In genomic region chr17:68701046-68701445, GRCh38 we compare ENCODE assay signal across 16 cellular contexts.
A peak's percentile ranks its signal among the peaks of the same experiment; 100 is the strongest.
DNase-seq lines count a peak whose midpoint lies in the region; ATAC-seq and TF ChIP-seq lines count a peak whose summit lies in the region.
"Had no signal": no experiment of that assay in that cellular context is flagged by ENCODE, and none has a peak within 500 bp of the region (broad histone marks: within the 10 kb centered on the region; RNA-seq: fewer than 3 reads in every experiment).

No MANE protein-coding gene starts in this region.

- dilution Hi-C loops in IMR-90 (cut with HindIII; ENCODE audit: low sequenced_read_pairs, unreplicated experiment) = no loop called here

- H3K4me3 Mint-ChIP-seq in endodermal cell = no peak overlapping the region
- H3K4me3 Mint-ChIP-seq: CD4-positive, alpha-beta memory T cell; H9 had no signal

- H3K9me3 ChIP-seq in IMR-90 (ENCODE audit: control insufficient read depth, insufficient read depth, low read length) (no peaks in the 10 kb centered on the region), endodermal cell (ENCODE audit: control insufficient read depth, low read length) (peaks cover 18% of the 10 kb centered on the region), mesenchymal stem cell (ENCODE audit: control insufficient read depth, low read length) (no peaks in the 10 kb centered on the region), stomach (no peaks in the 10 kb centered on the region)
- H3K9me3 ChIP-seq: BLaER1, Peyer's patch had no signal

- no TSS peak for BruUV-seq in IMR-90 (replicated peaks; lab: Mats Ljungman, UMichigan)

- no peak overlapping the region for H3K18ac ChIP-seq in IMR-90 (ENCODE audit: low read depth, low read length)
- H3K18ac ChIP-seq in mesenchymal stem cell (ENCODE audit: low read depth in 1 of 2, low read length in 2 of 2) = no peak overlapping the region

- no peak for TF ChIP-seq RAD21 in IMR-90 (IDR thresholded peaks at IDR 0.05; ENCODE audit: low read length)

- no peaks in the 10 kb centered on the region for H3K9me1 ChIP-seq in IMR-90 (ENCODE audit: insufficient read depth, low read length)

- H2BK120ac ChIP-seq in IMR-90 (ENCODE audit: low read depth, low read length) (no peak overlapping the region), mesenchymal stem cell (ENCODE audit: low read depth, low read length) (no peak overlapping the region)

- H2BK20ac ChIP-seq in IMR-90 (ENCODE audit: low read depth, low read length) = no peak overlapping the region

- TF ChIP-seq CTCF in IMR-90 (conservative IDR thresholded peaks at IDR 0.05; ENCODE audit: low read depth, low read length) (no peak), endodermal cell (conservative IDR thresholded peaks at IDR 0.05) (no peak), stomach (IDR thresholded peaks at IDR 0.05) (no peak)

- peak overlapping the region; percentile 15 for H3K27ac Mint-ChIP-seq in endodermal cell
- H3K27ac Mint-ChIP-seq: CD4-positive, alpha-beta memory T cell; H9 had no signal

- ATAC-seq in IMR-90 (ENCODE audit: low read depth) = no peak
- ATAC-seq in GM21717 (IDR thresholded peaks at IDR 0.05; ENCODE audit: unreplicated experiment) = no peak
- ATAC-seq: Right ventricle myocardium inferior had no signal

- no peaks in the 10 kb centered on the region for H3K79me1 ChIP-seq in IMR-90 (ENCODE audit: low read depth in 1 of 2, low read length in 2 of 2)
- H3K79me1 ChIP-seq in mesenchymal stem cell (replicated peaks; ENCODE audit: low read length, poor library complexity, severe bottlenecking) = no peaks in the 10 kb centered on the region

- H3K14ac ChIP-seq in IMR-90 (replicated peaks; ENCODE audit: low read depth, low read length) = no peak overlapping the region
- H3K14ac ChIP-seq in mesenchymal stem cell (ENCODE audit: low read length in 2 of 2) = no peak overlapping the region

- H2AK9ac ChIP-seq in IMR-90 (replicated peaks; ENCODE audit: low read depth, low read length, poor library complexity) = no peak overlapping the region

- H3K27ac ChIP-seq in IMR-90 (ENCODE audit: insufficient read depth, low read length) = no peak overlapping the region
- H3K27ac ChIP-seq in endodermal cell (ENCODE audit: low read depth, low read length) = no peak overlapping the region
- no peak overlapping the region for H3K27ac ChIP-seq in mesenchymal stem cell (ENCODE audit: low read length, poor library complexity, severe bottlenecking)
- H3K27ac ChIP-seq in stomach = peak overlapping the region in 3 of 5 donors; percentile 4 to 41 (median 7)
- H3K27ac ChIP-seq: BLaER1 had no signal

- H3K4ac ChIP-seq in IMR-90 (ENCODE audit: low read depth, low read length) (no peak overlapping the region), mesenchymal stem cell (ENCODE audit: low read depth in 1 of 2, low read length in 2 of 2) (no peak overlapping the region)

- no peak for TF ChIP-seq POLR2A in IMR-90 (IDR thresholded peaks at IDR 0.05; ENCODE audit: low read depth, low read length)
- TF ChIP-seq POLR2A in stomach (IDR thresholded peaks at IDR 0.05) = no peak

- H3K56ac ChIP-seq in IMR-90 (ENCODE audit: extremely low read depth, insufficient read depth, low read length) = no peak overlapping the region

- no peak overlapping the region for H2AK5ac ChIP-seq in IMR-90 (ENCODE audit: low read depth, low read length)
- no peak overlapping the region for H2AK5ac ChIP-seq in mesenchymal stem cell (ENCODE audit: low read length, severe bottlenecking)

- H3K4me3 ChIP-seq in IMR-90 (ENCODE audit: insufficient read depth, low read depth, low read length) (no peak overlapping the region), endodermal cell (ENCODE audit: low read length) (no peak overlapping the region), mesenchymal stem cell (ENCODE audit: insufficient read depth in 1 of 2, low read depth in 1 of 2, low read length in 2 of 2) (no peak overlapping the region), stomach (no peak overlapping the region)
- H3K4me3 ChIP-seq: BLaER1, Peyer's patch had no signal

- no peaks in the 10 kb centered on the region for H3K9me3 Mint-ChIP-seq in endodermal cell

- peak overlapping the region in 1 of 2 experiments; percentile 49 for H2BK12ac ChIP-seq in mesenchymal stem cell (ENCODE audit: low read length in 2 of 2)

- POLR2A ChIA-PET in IMR-90 (lab: Charles Lee; ENCODE audit: unreplicated experiment) = no interaction called here

- DNase-seq in IMR-90 (peak; percentile 23), endodermal cell (peak; percentile 52), mesenchymal stem cell (no peak), stomach (no peak), GM19238 (ENCODE audit: insufficient read length, low spot score) (no peak)
- no peak for DNase-seq in activated CD4-positive, CD25-positive, alpha-beta regulatory T cell (lab: John Stamatoyannopoulos, UW)
- DNase-seq: CD4-positive, alpha-beta memory T cell; DMS53; EL; H9; NCI-H1436; NCI-H1930; Peyer's patch had no signal

- H3K4me1 ChIP-seq in IMR-90 (ENCODE audit: control insufficient read depth, insufficient read depth, low read length) (peaks cover 9% of the 10 kb centered on the region; the same call in 1 of the 2 replicates), endodermal cell (ENCODE audit: control insufficient read depth, insufficient read depth, low read length) (peaks cover 13% of the 10 kb centered on the region), mesenchymal stem cell (ENCODE audit: control insufficient read depth, insufficient read depth, low read depth, low read length) (no peaks in the 10 kb centered on the region), stomach (peaks cover 0 to 25% (median 9%) of the 10 kb centered on the region in 4 donors)
- H3K4me1 ChIP-seq: BLaER1 had no signal

- H4K91ac ChIP-seq in IMR-90 (ENCODE audit: insufficient read depth, low read depth, low read length) = no peak overlapping the region
- H4K91ac ChIP-seq in mesenchymal stem cell (ENCODE audit: low read length) = no peak overlapping the region

- in situ Hi-C loops in IMR-90 (cut with MboI; ENCODE audit: low sequenced_read_pairs) = no loop called here

- no peaks in the 10 kb centered on the region for H4K20me1 ChIP-seq in IMR-90 (ENCODE audit: insufficient read depth, low read length)
- H4K20me1 ChIP-seq: BLaER1 had no signal

- peaks cover 42% of the 10 kb centered on the region for H3K4me1 Mint-ChIP-seq in endodermal cell
- H3K4me1 Mint-ChIP-seq: CD4-positive, alpha-beta memory T cell; H9 had no signal

- H3K4me2 ChIP-seq in IMR-90 (ENCODE audit: low read depth, low read length) (no peak overlapping the region), mesenchymal stem cell (ENCODE audit: low read length, poor library complexity, severe bottlenecking) (no peak overlapping the region)
- H3K4me2 ChIP-seq: BLaER1 had no signal

- no peak overlapping the region for H2BK15ac ChIP-seq in IMR-90 (ENCODE audit: low read depth, low read length)
- no peak overlapping the region for H2BK15ac ChIP-seq in mesenchymal stem cell (ENCODE audit: low read depth, poor library complexity, severe bottlenecking)

- H3K27me3 Mint-ChIP-seq in endodermal cell (ENCODE audit: insufficient read depth) = no peaks in the 10 kb centered on the region

- TF ChIP-seq EP300 in stomach (IDR thresholded peaks at IDR 0.05) = no peak

- H2AFZ ChIP-seq in IMR-90 (replicated peaks; ENCODE audit: low read length, poor library complexity) (no peak overlapping the region), mesenchymal stem cell (ENCODE audit: low read depth, low read length) (no peak overlapping the region)

- CTCF ChIA-PET in IMR-90 (lab: Yijun Ruan, JAX) = no interaction called here

- intact Hi-C loops in IMR-90 (cut with micrococcal nuclease) = no loop called here
- intact Hi-C loops in stomach (cut with DNase I; ENCODE audit: low total_unique reads) = no loop called here

- no peak overlapping the region for H3K23ac ChIP-seq in IMR-90 (ENCODE audit: low read depth, low read length)
- H3K23ac ChIP-seq in mesenchymal stem cell (ENCODE audit: low read length in 2 of 2) = no peak overlapping the region

- H4K5ac ChIP-seq in IMR-90 (ENCODE audit: low read depth, low read length) = no peak overlapping the region

- WGBS in IMR-90 (ENCODE audit: extremely low coverage in 2 of 2, insufficient read length in 1 of 2), 2 experiments = no CpG with 5 or more reads among the region's 2 CpGs
- WGBS in endodermal cell (ENCODE audit: insufficient coverage in 1 of 2, insufficient read length in 1 of 2), 2 experiments = 29% methylated on average over 2 of the region's 2 CpGs; no CpG with 5 or more reads in 1 of the 2 experiments
- 58% methylated on average over 2 of the region's 2 CpGs for WGBS in mesenchymal stem cell
- WGBS in stomach, 5 donors = 20 to 59% (median 32%) methylated on average over 2 of the region's 2 CpGs

- no peak overlapping the region for H2BK5ac ChIP-seq in IMR-90 (ENCODE audit: low read depth, low read length, poor library complexity, severe bottlenecking)
- no peak overlapping the region for H2BK5ac ChIP-seq in mesenchymal stem cell (ENCODE audit: low read depth, low read length, poor library complexity, severe bottlenecking)

- H3K36me3 ChIP-seq in IMR-90 (ENCODE audit: control insufficient read depth, insufficient read depth, low read length) = no peaks in the 10 kb centered on the region
- no peaks in the 10 kb centered on the region for H3K36me3 ChIP-seq in endodermal cell (ENCODE audit: control insufficient read depth, insufficient read depth, low read length)
- no peaks in the 10 kb centered on the region for H3K36me3 ChIP-seq in mesenchymal stem cell (ENCODE audit: control insufficient read depth in 1 of 2, insufficient read depth in 2 of 2, low read depth in 1 of 2, low read length in 2 of 2)
- no peaks in the 10 kb centered on the region for H3K36me3 ChIP-seq in stomach
- H3K36me3 ChIP-seq: BLaER1, Peyer's patch had no signal

- H3K9ac ChIP-seq in IMR-90 (ENCODE audit: low read depth, low read length) (no peak overlapping the region), endodermal cell (ENCODE audit: extremely low read depth, low read length, poor library complexity, severe bottlenecking) (no peak overlapping the region), mesenchymal stem cell (ENCODE audit: low read length) (peak overlapping the region; percentile 54)
- H3K9ac ChIP-seq: BLaER1 had no signal

- no peaks in the 10 kb centered on the region for H3K36me3 Mint-ChIP-seq in endodermal cell (ENCODE audit: low read depth)
- H3K36me3 Mint-ChIP-seq: CD4-positive, alpha-beta memory T cell had no signal

- H4K8ac ChIP-seq in IMR-90 (ENCODE audit: low read depth in 2 of 2, low read length in 2 of 2) (no peak overlapping the region), mesenchymal stem cell (ENCODE audit: low read length) (no peak overlapping the region)

- H3K27me3 ChIP-seq in IMR-90 (ENCODE audit: control insufficient read depth, insufficient read depth, low read length) (no peaks in the 10 kb centered on the region), endodermal cell (ENCODE audit: control insufficient read depth, insufficient read depth, low read length, poor library complexity, severe bottlenecking) (no peaks in the 10 kb centered on the region), mesenchymal stem cell (ENCODE audit: control insufficient read depth in 1 of 2, insufficient read depth in 1 of 2, low read length in 2 of 2) (peaks cover 0 to 4% of the 10 kb centered on the region in 2 experiments), stomach (no peaks in the 10 kb centered on the region)
- H3K27me3 ChIP-seq: BLaER1, Peyer's patch had no signal

TF ChIP-seq in IMR-90, 13 proteins besides CTCF, POLR2A, EP300 and RAD21:
- TF ChIP-seq NFE2L2 (IDR thresholded peaks at IDR 0.05; ENCODE audit: low read depth, low read length) = 0 out of 2 replicates have a peak, but pooled peaks have one; percentile 4
- TF ChIP-seq RCOR1 (IDR thresholded peaks at IDR 0.05; ENCODE audit: insufficient replicate concordance, low read length) = no peak

Comparison
In these comparisons a context has a peak if more than half of its experiments do, and no peak if none do; other contexts are left out.
1. DNase-seq: peak in IMR-90 (single experiment) and endodermal cell (single experiment); none in mesenchymal stem cell (single experiment), stomach (single experiment), GM19238 (single experiment) and activated CD4-positive, CD25-positive, alpha-beta regulatory T cell (0 of 4).
2. H3K27ac ChIP-seq: peak in stomach (3 of 5); none in IMR-90 (single experiment), endodermal cell (single experiment) and mesenchymal stem cell (single experiment).